9 cellular contexts compared by ENCODE assay signal in the genomic region with DNA sequence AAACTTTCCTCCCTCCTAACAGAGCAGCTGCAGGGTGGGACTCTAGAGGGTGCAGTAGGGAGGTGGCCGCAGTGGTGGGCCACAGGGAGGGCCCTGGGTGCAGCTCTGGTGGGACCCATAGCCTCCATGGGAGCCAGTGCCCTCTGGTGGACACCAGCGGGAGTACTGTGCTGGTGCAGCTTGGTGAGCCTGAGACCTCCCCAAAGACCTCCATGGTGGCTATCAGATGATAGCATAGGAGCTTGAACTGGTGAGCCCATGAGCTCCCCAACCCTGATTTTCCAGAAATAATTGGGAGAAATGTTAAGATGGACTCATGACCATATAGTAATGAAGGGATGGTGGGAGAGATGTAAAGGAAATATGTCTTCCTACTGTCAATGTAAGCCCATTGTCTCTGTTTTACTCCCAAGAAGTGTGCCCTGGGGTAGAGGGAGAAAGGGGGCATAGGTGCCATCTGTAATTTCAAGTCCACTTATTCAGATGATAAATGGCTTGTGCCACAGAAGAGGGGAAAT.
A peak's percentile ranks its signal among the peaks of the same experiment; 100 is the strongest.
DNase-seq lines count a peak whose midpoint lies in the region; ATAC-seq and TF ChIP-seq lines count a peak whose summit lies in the region.
"Had no signal": no experiment of that assay in that cellular context is flagged by ENCODE, and none has a peak within 500 bp of the region (broad histone marks: within the 10 kb centered on the region; RNA-seq: fewer than 3 reads in every experiment).

No MANE protein-coding gene starts in this region.

- no peak overlapping the region for H3K4me3 Mint-ChIP-seq in activated CD8-positive, alpha-beta T cell treated with anti-CD3 and anti-CD28 coated beads for 36 hours
- H3K4me3 Mint-ChIP-seq: memory B cell had no signal

- peak; percentile 67 for TF ChIP-seq CTCF in activated CD8-positive, alpha-beta T cell treated with anti-CD3 and anti-CD28 coated beads for 36 hours (IDR thresholded peaks at IDR 0.05)

- no CpG with 5 or more reads among the region's 2 CpGs for WGBS in iPS DF 6.9 (ENCODE audit: insufficient coverage, insufficient read length)

- CTCF ChIA-PET in activated CD8-positive, alpha-beta T cell treated with anti-CD3 and anti-CD28 coated beads for 36 hours (lab: Charles Lee) = interaction anchor here (0.8 to 3.0 kb wide), 15 partner anchors 10 to 437 kb away, joined by 3 to 13 read pairs (median 4); no protein-coding TSS in a partner anchor

- peak; percentile 79 for ATAC-seq in GM19463 (IDR thresholded peaks at IDR 0.05; ENCODE audit: unreplicated experiment)
- ATAC-seq in activated CD8-positive, alpha-beta T cell treated with anti-CD3 and anti-CD28 coated beads for 36 hours = peak; percentile 73

- DNase-seq in EH (ENCODE audit: low read depth) = peak; percentile 24
- peak; percentile 18 for DNase-seq in HK-2 (ENCODE audit: unreplicated experiment)
- peak; percentile 55 for DNase-seq in activated CD8-positive, alpha-beta T cell treated with anti-CD3 and anti-CD28 coated beads for 36 hours
- DNase-seq in iPS DF 6.9 (ENCODE audit: low read depth, low spot score) = peak; percentile 47
- DNase-seq in DMS79 treated with DMSO at 0.1 percent for 48 hours (lab: John Stamatoyannopoulos, UW) = no peak
- no peak for DNase-seq in NCI-H1092 treated with DMSO at 0.1 percent for 48 hours (lab: John Stamatoyannopoulos, UW)
- DNase-seq in SKM-1 (lab: John Stamatoyannopoulos, UW; ENCODE audit: unreplicated experiment) = no peak

- H3K27ac Mint-ChIP-seq in activated CD8-positive, alpha-beta T cell treated with anti-CD3 and anti-CD28 coated beads for 36 hours = no peak overlapping the region
- H3K27ac Mint-ChIP-seq: memory B cell had no signal

- H3K4me3 ChIP-seq in iPS DF 6.9 (ENCODE audit: low read length) = no peak overlapping the region

- H3K9me3 ChIP-seq in iPS DF 6.9 (ENCODE audit: control insufficient read depth, insufficient read depth, low read length) = no peaks in the 10 kb centered on the region

- H3K27me3 Mint-ChIP-seq in activated CD8-positive, alpha-beta T cell treated with anti-CD3 and anti-CD28 coated beads for 36 hours = peaks cover 4% of the 10 kb centered on the region

- H3K4me1 ChIP-seq in iPS DF 6.9 (ENCODE audit: control insufficient read depth, insufficient read depth, low read length) = peaks cover 2% of the 10 kb centered on the region; the same call in 1 of the 2 replicates

- no peaks in the 10 kb centered on the region for H3K9me3 Mint-ChIP-seq in activated CD8-positive, alpha-beta T cell treated with anti-CD3 and anti-CD28 coated beads for 36 hours
- H3K9me3 Mint-ChIP-seq: memory B cell had no signal

- no peaks in the 10 kb centered on the region for H3K36me3 ChIP-seq in iPS DF 6.9 (ENCODE audit: control insufficient read depth, insufficient read depth, low read length)

- no peak overlapping the region for H3K27ac ChIP-seq in iPS DF 6.9 (ENCODE audit: low read length)

- no peaks in the 10 kb centered on the region for H3K36me3 Mint-ChIP-seq in activated CD8-positive, alpha-beta T cell treated with anti-CD3 and anti-CD28 coated beads for 36 hours (ENCODE audit: low read depth)
- H3K36me3 Mint-ChIP-seq: memory B cell had no signal

- POLR2A ChIA-PET in activated CD8-positive, alpha-beta T cell treated with anti-CD3 and anti-CD28 coated beads for 36 hours (lab: Charles Lee) = no interaction called here

- intact Hi-C loops in activated CD8-positive, alpha-beta T cell treated with anti-CD3 and anti-CD28 coated beads for 36 hours (cut with micrococcal nuclease) = loop anchor here (10.0 kb wide), 1 partner anchor 327 kb away; no protein-coding TSS in a partner anchor

- no peaks in the 10 kb centered on the region for H3K27me3 ChIP-seq in iPS DF 6.9 (ENCODE audit: control insufficient read depth, insufficient read depth, low read length)

- H3K4me1 Mint-ChIP-seq in activated CD8-positive, alpha-beta T cell treated with anti-CD3 and anti-CD28 coated beads for 36 hours (ENCODE audit: low read depth) = no peaks in the 10 kb centered on the region
- H3K4me1 Mint-ChIP-seq: memory B cell had no signal

Comparison
In these comparisons a context has a peak if more than half of its experiments do, and no peak if none do; other contexts are left out.
1. DNase-seq: peak in EH (single experiment), HK-2 (single experiment), activated CD8-positive, alpha-beta T cell treated with anti-CD3 and anti-CD28 coated beads for 36 hours (single experiment) and iPS DF 6.9 (single experiment); none in DMS79 treated with DMSO at 0.1 percent for 48 hours (single experiment), NCI-H1092 treated with DMSO at 0.1 percent for 48 hours (single experiment) and SKM-1 (single experiment).